ENCODE assay signal across 12 cellular contexts in the genomic region with DNA sequence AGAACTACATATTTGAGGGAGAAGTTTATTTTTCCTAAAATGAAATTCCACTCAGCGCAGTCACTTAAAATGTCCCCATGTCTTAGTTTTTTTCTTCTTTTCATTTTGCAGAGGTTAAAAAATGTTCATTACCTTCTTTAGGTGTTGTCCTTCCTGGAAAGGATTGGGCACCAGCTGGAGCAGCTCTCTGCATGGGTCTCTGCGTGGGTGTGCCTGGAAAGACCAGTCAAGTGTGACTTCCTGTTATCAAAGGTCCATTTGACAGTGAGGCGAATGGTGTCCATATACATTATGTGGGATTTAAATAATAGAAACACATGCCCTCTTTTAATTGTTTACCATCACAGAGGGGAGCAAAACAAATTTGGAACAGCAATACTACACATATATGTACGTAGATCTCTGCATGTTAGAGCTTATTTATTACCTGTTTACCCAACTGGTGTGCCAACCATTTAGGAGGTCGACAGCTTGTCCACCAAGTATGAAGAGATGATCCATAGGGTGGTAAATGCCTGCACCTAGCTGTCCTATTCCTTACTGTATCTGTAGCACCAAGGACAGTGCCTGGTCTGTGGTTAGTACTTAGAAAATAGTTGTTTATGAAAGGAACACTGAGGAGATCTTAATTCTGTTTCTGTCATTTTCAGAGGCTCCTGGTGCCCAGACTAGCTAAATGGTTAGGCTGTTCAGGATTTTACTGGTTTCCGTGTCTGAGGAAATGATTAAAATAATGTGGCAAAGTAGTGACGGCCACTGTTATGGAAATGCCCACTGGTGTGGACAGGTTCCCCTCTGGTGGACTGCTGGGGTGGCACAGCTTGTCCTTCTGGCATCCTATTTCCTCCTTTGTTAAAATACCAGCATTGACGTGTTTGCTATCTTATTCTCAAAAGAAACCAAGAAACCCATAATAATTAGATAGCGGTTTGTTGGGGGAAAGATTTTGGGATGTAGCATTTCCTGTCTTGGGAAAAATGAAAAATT.
DNase-seq lines count a peak whose midpoint lies in the region; ATAC-seq and TF ChIP-seq lines count a peak whose summit lies in the region.
"Had no signal": no experiment of that assay in that cellular context is flagged by ENCODE, and none has a peak within 500 bp of the region (broad histone marks: within the 10 kb centered on the region; RNA-seq: fewer than 3 reads in every experiment).

No MANE protein-coding gene starts in this region.

- no peak overlapping the region for H3K27ac Mint-ChIP-seq in CD8-positive, alpha-beta memory T cell

- H3K27me3 ChIP-seq in right cardiac atrium (ENCODE audit: control insufficient read depth, insufficient read depth) (no peaks in the 10 kb centered on the region), esophagus squamous epithelium (no peaks in the 10 kb centered on the region)
- H3K27me3 ChIP-seq in CD8-positive, alpha-beta memory T cell (ENCODE audit: insufficient read depth, low read length, poor library complexity, severe bottlenecking): no peaks in the 10 kb centered on the region
- H3K27me3 ChIP-seq: transverse colon had no signal

- H3K27ac ChIP-seq in right cardiac atrium (ENCODE audit: low read length) (no peak overlapping the region), esophagus squamous epithelium (no peak overlapping the region)
- H3K27ac ChIP-seq in CD8-positive, alpha-beta memory T cell (ENCODE audit: low read depth, low read length): no peak overlapping the region
- H3K27ac ChIP-seq: esophagus muscularis mucosa, transverse colon had no signal

- H3K9me3 ChIP-seq in right cardiac atrium (ENCODE audit: control insufficient read depth, low read length) (no peaks in the 10 kb centered on the region), esophagus squamous epithelium (no peaks in the 10 kb centered on the region)
- H3K9me3 ChIP-seq in CD8-positive, alpha-beta memory T cell (ENCODE audit: low read length): no peaks in the 10 kb centered on the region
- H3K9me3 ChIP-seq: esophagus muscularis mucosa, mucosa of descending colon, transverse colon had no signal

- peak; percentile 3 for DNase-seq in AG10803 (ENCODE audit: low read depth)
- no peak for DNase-seq in HFF-Myc (ENCODE audit: extremely low read depth, low read depth)
- DNase-seq in right cardiac atrium: no peak
- DNase-seq in CD8-positive, alpha-beta memory T cell: no peak
- DNase-seq in esophagus squamous epithelium (lab: John Stamatoyannopoulos, UW): no peak
- no peak for DNase-seq in NCI-H526 treated with DMSO at 0.1 percent for 48 hours (lab: John Stamatoyannopoulos, UW)
- DNase-seq: mucosa of descending colon, NCI-H187, transverse colon had no signal

- intact Hi-C loops in right cardiac atrium (cut with DNase I): no loop called here
- intact Hi-C loops in esophagus squamous epithelium (cut with DNase I): no loop called here

- no peaks in the 10 kb centered on the region for H3K36me3 ChIP-seq in CD8-positive, alpha-beta memory T cell (ENCODE audit: insufficient read depth, low read length)
- no peaks in the 10 kb centered on the region for H3K36me3 ChIP-seq in esophagus squamous epithelium
- H3K36me3 ChIP-seq: esophagus muscularis mucosa, transverse colon had no signal

- H3K27me3 Mint-ChIP-seq in CD8-positive, alpha-beta memory T cell: peaks cover 4 to 40% of the 10 kb centered on the region in 2 donors

- H3K4me3 ChIP-seq in AG10803 (ENCODE audit: low read length) (no peak overlapping the region), HFF-Myc (replicated peaks; ENCODE audit: low read depth, low read length) (no peak overlapping the region), right cardiac atrium (ENCODE audit: low read length) (no peak overlapping the region), esophagus squamous epithelium (no peak overlapping the region)
- no peak overlapping the region for H3K4me3 ChIP-seq in CD8-positive, alpha-beta memory T cell (ENCODE audit: low read length)
- H3K4me3 ChIP-seq: esophagus muscularis mucosa, mucosa of descending colon, transverse colon had no signal

- CTCF ChIA-PET in CD8-positive, alpha-beta memory T cell (lab: Charles Lee): interaction anchor here (0.8 kb wide), 1 partner anchor 18 kb away, joined by 3 read pairs; no protein-coding TSS in a partner anchor

- no peak overlapping the region for H3K4me3 Mint-ChIP-seq in CD8-positive, alpha-beta memory T cell

- POLR2A ChIA-PET in CD8-positive, alpha-beta memory T cell (lab: Charles Lee): no interaction called here

- TF ChIP-seq POLR2A in esophagus squamous epithelium (IDR thresholded peaks at IDR 0.05): no peak

- no peaks in the 10 kb centered on the region for H3K36me3 Mint-ChIP-seq in CD8-positive, alpha-beta memory T cell

- no peaks in the 10 kb centered on the region for H3K4me1 Mint-ChIP-seq in CD8-positive, alpha-beta memory T cell

- ATAC-seq in SK-N-SH treated with all-trans-retinoic acid at 6 μM for 48 hours (peak; percentile 28; the same call in 1 of the 3 replicates), right cardiac atrium (peak; percentile 16 to 44), GM21423 (IDR thresholded peaks at IDR 0.05; ENCODE audit: unreplicated experiment) (no peak)
- ATAC-seq: mucosa of descending colon had no signal

- 73% methylated on average over 9 of the region's 9 CpGs for WGBS in right cardiac atrium
- 80 to 81% methylated on average over 9 of the region's 9 CpGs for WGBS in esophagus squamous epithelium, 2 donors

- H3K4me1 ChIP-seq in right cardiac atrium (ENCODE audit: control insufficient read depth, insufficient read depth, low read length) (no peaks in the 10 kb centered on the region), esophagus squamous epithelium (no peaks in the 10 kb centered on the region)
- no peaks in the 10 kb centered on the region for H3K4me1 ChIP-seq in CD8-positive, alpha-beta memory T cell (ENCODE audit: insufficient read depth, low read length)
- H3K4me1 ChIP-seq: esophagus muscularis mucosa, transverse colon had no signal

- H3K9me3 Mint-ChIP-seq in CD8-positive, alpha-beta memory T cell: peaks cover 0 to 2% (median 0%) of the 10 kb centered on the region in 5 donors

- TF ChIP-seq CTCF in AG10803 (conservative IDR thresholded peaks at IDR 0.05; ENCODE audit: low read length) (peak; percentile 51), HFF-Myc (IDR thresholded peaks at IDR 0.05; ENCODE audit: low read depth, low read length, missing control alignments) (peak; percentile 23), esophagus squamous epithelium (IDR thresholded peaks at IDR 0.05) (peak in 1 of 6 experiments; percentile 9)

TF ChIP-seq in SK-N-SH treated with all-trans-retinoic acid at 6 μM for 48 hours, 23 proteins besides CTCF, POLR2A, EP300 and RAD21:
- TF ChIP-seq ESRRG (CRISPR knock-in tag; IDR thresholded peaks at IDR 0.05) (no peak), TCF4 (CRISPR knock-in tag; IDR thresholded peaks at IDR 0.05; ENCODE audit: borderline replicate concordance) (no peak), OSR1 (CRISPR knock-in tag; IDR thresholded peaks at IDR 0.05) (no peak), ZFP30 (CRISPR knock-in tag; IDR thresholded peaks at IDR 0.05) (no peak), ZNF70 (CRISPR knock-in tag; IDR thresholded peaks at IDR 0.05) (no peak), CSDC2 (CRISPR knock-in tag; IDR thresholded peaks at IDR 0.05) (no peak), GLIS3 (CRISPR knock-in tag; IDR thresholded peaks at IDR 0.05) (no peak)
- TF ChIP-seq, protein P1, sequence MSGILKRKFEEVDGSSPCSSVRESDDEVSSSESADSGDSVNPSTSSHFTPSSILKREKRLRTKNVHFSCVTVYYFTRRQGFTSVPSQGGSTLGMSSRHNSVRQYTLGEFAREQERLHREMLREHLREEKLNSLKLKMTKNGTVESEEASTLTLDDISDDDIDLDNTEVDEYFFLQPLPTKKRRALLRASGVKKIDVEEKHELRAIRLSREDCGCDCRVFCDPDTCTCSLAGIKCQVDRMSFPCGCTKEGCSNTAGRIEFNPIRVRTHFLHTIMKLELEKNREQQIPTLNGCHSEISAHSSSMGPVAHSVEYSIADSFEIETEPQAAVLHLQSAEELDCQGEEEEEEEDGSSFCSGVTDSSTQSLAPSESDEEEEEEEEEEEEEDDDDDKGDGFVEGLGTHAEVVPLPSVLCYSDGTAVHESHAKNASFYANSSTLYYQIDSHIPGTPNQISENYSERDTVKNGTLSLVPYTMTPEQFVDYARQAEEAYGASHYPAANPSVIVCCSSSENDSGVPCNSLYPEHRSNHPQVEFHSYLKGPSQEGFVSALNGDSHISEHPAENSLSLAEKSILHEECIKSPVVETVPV (CRISPR knock-in tag; IDR thresholded peaks at IDR 0.05): no peak
TF ChIP-seq in SK-N-SH treated with all-trans-retinoic acid at 6 μM for 48 hours: peak in this region for 0.
